8 cellular contexts compared by ENCODE assay signal in genomic region chr2:227228061-227228667, GRCh38.
A peak's percentile ranks its signal among the peaks of the same experiment; 100 is the strongest.
DNase-seq lines count a peak whose midpoint lies in the region; ATAC-seq and TF ChIP-seq lines count a peak whose summit lies in the region.

No MANE protein-coding gene starts in this region.

- TF ChIP-seq POLR2A in GM18505 (IDR thresholded peaks at IDR 0.05; ENCODE audit: borderline replicate concordance, extremely low read depth, insufficient read depth, insufficient read length): no peak

- H4K91ac ChIP-seq in neuronal stem cell (ENCODE audit: low read depth, low read length, poor library complexity): no peak overlapping the region

- H2BK5ac ChIP-seq in neuronal stem cell (ENCODE audit: low read length): no peak overlapping the region

- no peak overlapping the region for H2AK5ac ChIP-seq in neuronal stem cell (ENCODE audit: low read depth, low read length)

- H3K9ac ChIP-seq in neuronal stem cell (ENCODE audit: low read depth, low read length, poor library complexity): no peak overlapping the region

- no peaks in the 10 kb centered on the region for H3K9me3 ChIP-seq in neuronal stem cell (replicated peaks in 1 of 2; ENCODE audit: control insufficient read depth in 2 of 2, insufficient read depth in 1 of 2, low read depth in 1 of 2, low read length in 2 of 2)

- no peaks in the 10 kb centered on the region for H3K9me3 Mint-ChIP-seq in activated T-cell treated with anti-CD3 and anti-CD28 coated beads, Interleukin-2, amount 50 U/mL, for 24 hours

- H3K18ac ChIP-seq in neuronal stem cell (ENCODE audit: low read length): peak overlapping the region; percentile 1

- DNase-seq in COR-L47 (lab: John Stamatoyannopoulos, UW) (peak; percentile 95), NCI-H446 treated with DMSO at 0.1 percent for 48 hours (lab: John Stamatoyannopoulos, UW) (peak; percentile 26), neuronal stem cell (ENCODE audit: low spot score) (no peak), HT-29 (ENCODE audit: low spot score) (no peak), GM13977 (ENCODE audit: low spot score) (no peak)
- DNase-seq in activated T-cell treated with anti-CD3 and anti-CD28 coated beads, Interleukin-2, amount 50 U/mL, for 24 hours: no peak

- H3K27ac Mint-ChIP-seq in activated T-cell treated with anti-CD3 and anti-CD28 coated beads, Interleukin-2, amount 50 U/mL, for 24 hours: no peak overlapping the region

- H3K23ac ChIP-seq in neuronal stem cell (ENCODE audit: low read depth, low read length, poor library complexity): no peak overlapping the region

- no peaks in the 10 kb centered on the region for H3K4me1 ChIP-seq in neuronal stem cell (ENCODE audit: control insufficient read depth in 2 of 2, insufficient read depth in 1 of 2, low read depth in 1 of 2, low read length in 2 of 2)

- peaks cover 19% of the 10 kb centered on the region for H3K27me3 Mint-ChIP-seq in activated T-cell treated with anti-CD3 and anti-CD28 coated beads, Interleukin-2, amount 50 U/mL, for 24 hours

- no peak overlapping the region for H3K4me3 Mint-ChIP-seq in activated T-cell treated with anti-CD3 and anti-CD28 coated beads, Interleukin-2, amount 50 U/mL, for 24 hours

- no peak overlapping the region for H2BK12ac ChIP-seq in neuronal stem cell (ENCODE audit: low read length)

- H3K79me1 ChIP-seq in neuronal stem cell (ENCODE audit: low read depth, low read length): no peaks in the 10 kb centered on the region

- H3K4me2 ChIP-seq in neuronal stem cell (ENCODE audit: insufficient read depth, low read length, poor library complexity, severe bottlenecking): no peak overlapping the region

- in situ Hi-C loops in GM13977 (cut with MboI; ENCODE audit: low pct_unique_long_range_greater_than_20kb, low sequenced_read_pairs, unreplicated experiment): no loop called here

- no peak overlapping the region for H3K4ac ChIP-seq in neuronal stem cell (ENCODE audit: low read length)

- H2AFZ ChIP-seq in neuronal stem cell (ENCODE audit: low read length): no peak overlapping the region

- H3K27me3 ChIP-seq in neuronal stem cell (ENCODE audit: control insufficient read depth in 3 of 3, insufficient read depth in 3 of 3, low read depth in 1 of 3, low read length in 3 of 3): peaks cover 0 to 5% (median 0%) of the 10 kb centered on the region in 3 experiments

- no peak overlapping the region for H2BK120ac ChIP-seq in neuronal stem cell (ENCODE audit: low read depth, low read length)

- H3K36me3 ChIP-seq in neuronal stem cell (replicated peaks in 1 of 2; ENCODE audit: control insufficient read depth in 2 of 2, insufficient read depth in 2 of 2, low read length in 2 of 2): no peaks in the 10 kb centered on the region

- H3K4me3 ChIP-seq in neuronal stem cell (ENCODE audit: low read length in 2 of 2): no peak overlapping the region

- no peak overlapping the region for H2BK15ac ChIP-seq in neuronal stem cell (ENCODE audit: low read length)

- no peak for TF ChIP-seq CTCF in GM13977 (IDR thresholded peaks at IDR 0.05; ENCODE audit: extremely low read depth, insufficient read depth, missing control alignments)

- ATAC-seq in esophagus mucosa: peak; percentile 54
- ATAC-seq in GM18505 (IDR thresholded peaks at IDR 0.05; ENCODE audit: unreplicated experiment): no peak

- H3K14ac ChIP-seq in neuronal stem cell (ENCODE audit: low read length): no peak overlapping the region

- H4K8ac ChIP-seq in neuronal stem cell (ENCODE audit: low read depth, low read length): no peak overlapping the region

- no peaks in the 10 kb centered on the region for H3K36me3 Mint-ChIP-seq in activated T-cell treated with anti-CD3 and anti-CD28 coated beads, Interleukin-2, amount 50 U/mL, for 24 hours (ENCODE audit: low read depth)

- no peak overlapping the region for H3K27ac ChIP-seq in neuronal stem cell (replicated peaks; ENCODE audit: low read length)

- H3K4me1 Mint-ChIP-seq in activated T-cell treated with anti-CD3 and anti-CD28 coated beads, Interleukin-2, amount 50 U/mL, for 24 hours (ENCODE audit: low read depth): no peaks in the 10 kb centered on the region

- WGBS in neuronal stem cell (ENCODE audit: extremely low coverage in 2 of 2, insufficient read length in 2 of 2, insufficient replicate concordance in 1 of 2), 2 donors: no CpG with 5 or more reads among the region's 14 CpGs

Comparison
In these comparisons a context has a peak if more than half of its experiments do, and no peak if none do; other contexts are left out.
1. DNase-seq: peak in COR-L47 (single experiment) and NCI-H446 treated with DMSO at 0.1 percent for 48 hours (single experiment); none in neuronal stem cell (single experiment), HT-29 (single experiment), activated T-cell treated with anti-CD3 and anti-CD28 coated beads, Interleukin-2, amount 50 U/mL, for 24 hours (single experiment) and GM13977 (single experiment).